In genomic region chr1:2239384-2239985, GRCh38 we compare ENCODE assay signal across 1 cellular context.
A peak's percentile ranks its signal among the peaks of the same experiment; 100 is the strongest.
TF ChIP-seq lines count a peak whose summit lies in the region.

No MANE protein-coding gene starts in this region.

TF ChIP-seq in HepG2, 621 proteins besides CTCF, POLR2A, EP300 and RAD21:
- peak; percentile 63 for TF ChIP-seq ZBTB33 (CRISPR knock-in tag; IDR thresholded peaks at IDR 0.05)
- no peak for TF ChIP-seq ZBTB37 (CRISPR knock-in tag; IDR thresholded peaks at IDR 0.05)
- no peak for TF ChIP-seq ZEB1 (IDR thresholded peaks at IDR 0.05; ENCODE audit: insufficient replicate concordance, low read depth)
- TF ChIP-seq RBFOX2 (IDR thresholded peaks at IDR 0.05; ENCODE audit: low read depth, low read length), result 0 out of 2 replicates have a peak, but pooled peaks have one; percentile 18
- TF ChIP-seq ZBTB38 (CRISPR knock-in tag; IDR thresholded peaks at IDR 0.05), result peak; percentile 32
TF ChIP-seq in HepG2: peak in this region for 3.
